ENCODE assay signal across 9 cellular contexts in genomic region chr10:114519306-114519669, GRCh38.
DNase-seq lines count a peak whose midpoint lies in the region; ATAC-seq and TF ChIP-seq lines count a peak whose summit lies in the region.
"Had no signal": no experiment of that assay in that cellular context is flagged by ENCODE, and none has a peak within 500 bp of the region (broad histone marks: within the 10 kb centered on the region; RNA-seq: fewer than 3 reads in every experiment).

No MANE protein-coding gene starts in this region.

- H3K4me1 Mint-ChIP-seq in activated naive CD4-positive, alpha-beta T cell treated with anti-CD3 and anti-CD28 coated beads, Interleukin-2, amount 10 ng/mL, durations not matched to agents 7 days and 5 days, result peaks cover 99% of the 10 kb centered on the region
- H3K4me1 Mint-ChIP-seq in central memory CD8-positive, alpha-beta T cell, result peaks cover 91% of the 10 kb centered on the region

- peak overlapping the region in 1 of 2 donors; percentile 84 for H3K27ac ChIP-seq in lung (ENCODE audit: low read depth in 1 of 2, low read length in 1 of 2)
- peak overlapping the region; percentile 63 for H3K27ac ChIP-seq in upper lobe of right lung

- H3K9me3 ChIP-seq in lung (ENCODE audit: control insufficient read depth in 2 of 2, insufficient read depth in 1 of 2, low read length in 1 of 2), result no peaks in the 10 kb centered on the region
- no peaks in the 10 kb centered on the region for H3K9me3 ChIP-seq in upper lobe of right lung

- H3K27ac Mint-ChIP-seq in activated naive CD4-positive, alpha-beta T cell treated with anti-CD3 and anti-CD28 coated beads, Interleukin-2, amount 10 ng/mL, durations not matched to agents 7 days and 5 days, result peak overlapping the region; percentile 43
- no peak overlapping the region for H3K27ac Mint-ChIP-seq in central memory CD8-positive, alpha-beta T cell (ENCODE audit: low read depth)

- H3K36me3 Mint-ChIP-seq in activated naive CD4-positive, alpha-beta T cell treated with anti-CD3 and anti-CD28 coated beads, Interleukin-2, amount 10 ng/mL, durations not matched to agents 7 days and 5 days, result peaks cover 62% of the 10 kb centered on the region
- peaks cover 21% of the 10 kb centered on the region for H3K36me3 Mint-ChIP-seq in central memory CD8-positive, alpha-beta T cell (ENCODE audit: insufficient read depth)

- DNase-seq in activated naive CD4-positive, alpha-beta T cell treated with anti-CD3 and anti-CD28 coated beads, Interleukin-2, amount 10 ng/mL, durations not matched to agents 7 days and 5 days, result no peak
- no peak for DNase-seq in activated naive CD4-positive, alpha-beta T cell treated with Interleukin-2 at 50 U/mL for 16 hours
- DNase-seq in central memory CD8-positive, alpha-beta T cell (ENCODE audit: low spot score in 2 of 2), result no peak
- DNase-seq in lung (ENCODE audit: low spot score), result peak; percentile 68
- DNase-seq in upper lobe of right lung, result peak; percentile 76
- no peak for DNase-seq in dedifferentiated amniotic fluid mesenchymal stem cell (ENCODE audit: extremely low spot score)
- DNase-seq: activated CD8-positive, alpha-beta memory T cell treated with anti-CD3 and anti-CD28 coated beads, Interleukin-2, amount 50 U/mL, for 48 hours had no signal

- H3K9me3 Mint-ChIP-seq in activated naive CD4-positive, alpha-beta T cell treated with anti-CD3 and anti-CD28 coated beads, Interleukin-2, amount 10 ng/mL, durations not matched to agents 7 days and 5 days, result no peaks in the 10 kb centered on the region
- no peaks in the 10 kb centered on the region for H3K9me3 Mint-ChIP-seq in central memory CD8-positive, alpha-beta T cell

- H3K27me3 ChIP-seq in lung (ENCODE audit: control insufficient read depth, insufficient read depth) (no peaks in the 10 kb centered on the region), upper lobe of right lung (no peaks in the 10 kb centered on the region)

- CTCF ChIA-PET in activated naive CD4-positive, alpha-beta T cell treated with anti-CD3 and anti-CD28 coated beads, Interleukin-2, amount 10 ng/mL, durations not matched to agents 7 days and 5 days (lab: Charles Lee), result interaction anchor here (1.0 to 15.9 kb wide), 10 partner anchors 8 to 215 kb away, joined by 3 to 184 read pairs (median 4); no protein-coding TSS in a partner anchor

- H3K4me3 ChIP-seq in lung (no peak overlapping the region), upper lobe of right lung (no peak overlapping the region)

- ATAC-seq in central memory CD8-positive, alpha-beta T cell (replicated peaks; ENCODE audit: extremely low read depth, poor library complexity, severe bottlenecking), result no peak
- peak; percentile 49 for ATAC-seq in lung (ENCODE audit: insufficient read depth, low FRiP score)
- ATAC-seq in upper lobe of right lung, result peak; percentile 70
- no peak for ATAC-seq in HG03439 (IDR thresholded peaks at IDR 0.05; ENCODE audit: unreplicated experiment)
- no peak for ATAC-seq in HG03565 (IDR thresholded peaks at IDR 0.05; ENCODE audit: unreplicated experiment)

- TF ChIP-seq CTCF in lung (IDR thresholded peaks at IDR 0.05; ENCODE audit: control extremely low read depth, extremely low read depth), result no peak
- TF ChIP-seq CTCF in upper lobe of right lung (IDR thresholded peaks at IDR 0.05), result no peak

- no peak overlapping the region for H3K4me3 Mint-ChIP-seq in activated naive CD4-positive, alpha-beta T cell treated with anti-CD3 and anti-CD28 coated beads, Interleukin-2, amount 10 ng/mL, durations not matched to agents 7 days and 5 days
- H3K4me3 Mint-ChIP-seq in central memory CD8-positive, alpha-beta T cell, result peak overlapping the region; percentile 23

- peaks cover 5 to 43% of the 10 kb centered on the region in 2 donors for H3K4me1 ChIP-seq in lung (ENCODE audit: control insufficient read depth in 2 of 2, insufficient read depth in 2 of 2, low read length in 2 of 2)
- peaks cover 14% of the 10 kb centered on the region for H3K4me1 ChIP-seq in upper lobe of right lung

- H3K36me3 ChIP-seq in lung (ENCODE audit: control insufficient read depth in 2 of 2, insufficient read depth in 2 of 2, low read length in 2 of 2), result no peaks in the 10 kb centered on the region
- no peaks in the 10 kb centered on the region for H3K36me3 ChIP-seq in upper lobe of right lung

- no peaks in the 10 kb centered on the region for H3K27me3 Mint-ChIP-seq in activated naive CD4-positive, alpha-beta T cell treated with anti-CD3 and anti-CD28 coated beads, Interleukin-2, amount 10 ng/mL, durations not matched to agents 7 days and 5 days
- no peaks in the 10 kb centered on the region for H3K27me3 Mint-ChIP-seq in central memory CD8-positive, alpha-beta T cell

- WGBS in lung, 2 donors, result 65 to 69% methylated on average over 5 of the region's 5 CpGs

- intact Hi-C loops in upper lobe of right lung (cut with DNase I), result no loop called here

Comparison
In these comparisons a context has a peak if more than half of its experiments do, and no peak if none do; other contexts are left out.
1. DNase-seq: peak in lung (single experiment) and upper lobe of right lung (single experiment); none in activated naive CD4-positive, alpha-beta T cell treated with anti-CD3 and anti-CD28 coated beads, Interleukin-2, amount 10 ng/mL, durations not matched to agents 7 days and 5 days (single experiment), activated naive CD4-positive, alpha-beta T cell treated with Interleukin-2 at 50 U/mL for 16 hours (single experiment), central memory CD8-positive, alpha-beta T cell (0 of 2) and dedifferentiated amniotic fluid mesenchymal stem cell (single experiment).
2. ATAC-seq: peak in lung (single experiment) and upper lobe of right lung (single experiment); none in central memory CD8-positive, alpha-beta T cell (single experiment), HG03439 (single experiment) and HG03565 (single experiment).